Comparison of ENCODE assay signal across 1 cellular context in the genomic region with DNA sequence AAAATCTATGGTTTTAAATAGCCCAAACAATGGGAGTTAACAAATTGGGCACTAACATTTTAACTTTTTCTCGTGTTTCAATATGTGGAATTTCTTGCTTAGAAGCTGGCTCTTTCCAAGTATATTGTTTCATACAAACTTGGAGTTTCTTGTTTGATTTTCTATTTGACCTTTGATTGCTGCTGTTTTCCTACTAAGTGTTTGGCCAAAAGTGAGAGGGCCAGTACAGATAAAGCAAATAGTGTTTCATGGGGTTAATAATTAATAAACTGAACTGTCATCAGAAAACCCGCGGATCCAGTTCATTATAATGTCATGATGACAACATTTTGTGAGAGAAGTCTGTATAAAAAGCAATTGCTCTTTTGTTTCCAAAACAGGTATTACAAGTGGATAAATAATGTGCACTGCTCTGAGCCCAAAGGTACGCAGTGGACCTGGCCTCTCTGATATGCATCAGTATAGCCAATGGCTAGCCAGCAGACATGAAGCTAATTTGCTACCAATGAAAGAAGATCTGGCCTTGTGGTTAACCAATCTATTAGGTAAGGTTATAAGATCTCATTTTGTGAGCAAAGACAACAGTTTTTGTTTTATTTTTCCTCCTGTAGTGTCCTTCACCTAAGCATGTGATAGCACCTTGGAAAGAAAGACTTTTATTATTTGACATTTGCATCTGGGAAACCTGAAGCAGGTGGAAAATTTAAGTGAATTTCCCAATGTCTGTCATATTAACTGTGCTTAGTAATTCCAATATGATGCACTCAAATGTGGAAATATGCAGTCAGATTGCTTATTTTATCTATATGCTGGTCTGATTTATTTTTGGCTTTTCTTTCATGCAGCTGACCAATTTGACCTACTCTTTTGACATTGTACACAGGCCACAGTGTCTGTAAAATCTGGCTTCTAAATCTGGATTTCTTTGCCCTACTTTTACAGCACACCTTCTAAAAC.
A peak's percentile ranks its signal among the peaks of the same experiment; 100 is the strongest.
TF ChIP-seq lines count a peak whose summit lies in the region.

No MANE protein-coding gene starts in this region.

TF ChIP-seq in HepG2, 621 proteins besides CTCF, POLR2A, EP300 and RAD21 (continued from another document and continues in another):
- TF ChIP-seq DPF2 (CRISPR knock-in tag; IDR thresholded peaks at IDR 0.05; ENCODE audit: borderline replicate concordance, low read depth) (peak; percentile 44; the same call in 1 of the 2 replicates), TBX2 (CRISPR knock-in tag; IDR thresholded peaks at IDR 0.05; ENCODE audit: borderline replicate concordance) (no peak), PHF21A (CRISPR knock-in tag; IDR thresholded peaks at IDR 0.05) (peak; percentile 67; the same call in 1 of the 2 replicates), KDM6A (CRISPR knock-in tag; IDR thresholded peaks at IDR 0.05; ENCODE audit: low read depth) (peak; percentile 86), POLR2AphosphoS2 (IDR thresholded peaks at IDR 0.05; ENCODE audit: low read depth, low read length) (no peak), MZF1 (CRISPR knock-in tag; IDR thresholded peaks at IDR 0.05; ENCODE audit: borderline replicate concordance) (no peak), RCOR2 (CRISPR knock-in tag; IDR thresholded peaks at IDR 0.05) (no peak), FOXA3 (CRISPR knock-in tag; IDR thresholded peaks at IDR 0.05) (peak; percentile 69), CHD4 (IDR thresholded peaks at IDR 0.05; ENCODE audit: borderline replicate concordance, low read length) (no peak; the same call in 1 of the 2 replicates), RNF2 (conservative IDR thresholded peaks at IDR 0.05; ENCODE audit: low read depth) (no peak), SRSF4 (IDR thresholded peaks at IDR 0.05; ENCODE audit: low read depth, low read length, poor library complexity, severe bottlenecking) (no peak), MEIS1 (CRISPR knock-in tag; IDR thresholded peaks at IDR 0.05; ENCODE audit: borderline replicate concordance) (no peak), ZNF264 (CRISPR knock-in tag; IDR thresholded peaks at IDR 0.05) (no peak), FOXP1 (IDR thresholded peaks at IDR 0.05) (no peak), FOXP1 (CRISPR knock-in tag; IDR thresholded peaks at IDR 0.05) (peak; percentile 72; the same call in 1 of the 2 replicates), ZSCAN9 (CRISPR knock-in tag; IDR thresholded peaks at IDR 0.05; ENCODE audit: borderline replicate concordance) (0 out of 2 replicates have a peak, but pooled peaks have one; percentile 39), SOX6 (IDR thresholded peaks at IDR 0.05) (no peak), SOX6 (CRISPR knock-in tag; IDR thresholded peaks at IDR 0.05) (peak; percentile 87), ZNF430 (CRISPR knock-in tag; IDR thresholded peaks at IDR 0.05) (no peak), ZKSCAN1 (IDR thresholded peaks at IDR 0.05; ENCODE audit: low read length) (peak; percentile 60), ZNF878 (CRISPR knock-in tag; IDR thresholded peaks at IDR 0.05) (no peak), ZNF331 (CRISPR knock-in tag; IDR thresholded peaks at IDR 0.05) (0 out of 2 replicates have a peak, but pooled peaks have one; percentile 2), NFIC (IDR thresholded peaks at IDR 0.05; ENCODE audit: low read length) (peak; percentile 87), ZFP36 (IDR thresholded peaks at IDR 0.05; ENCODE audit: borderline replicate concordance, low read depth, low read length, partially characterized antibody) (no peak), ZNF709 (CRISPR knock-in tag; IDR thresholded peaks at IDR 0.05) (no peak), ZSCAN25 (CRISPR knock-in tag; IDR thresholded peaks at IDR 0.05) (no peak), CREM (IDR thresholded peaks at IDR 0.05) (peak; percentile 63), CREM (CRISPR knock-in tag; IDR thresholded peaks at IDR 0.05) (no peak), ZNF335 (CRISPR knock-in tag; IDR thresholded peaks at IDR 0.05) (no peak), ZSCAN21 (CRISPR knock-in tag; IDR thresholded peaks at IDR 0.05; ENCODE audit: borderline replicate concordance) (no peak), MXD4 (CRISPR knock-in tag; IDR thresholded peaks at IDR 0.05) (0 out of 2 replicates have a peak, but pooled peaks have one; percentile 12), MAFK (conservative IDR thresholded peaks at IDR 0.05 in 1 of 2, IDR thresholded peaks at IDR 0.05 in 1 of 2; ENCODE audit: low read length in 2 of 2) (peak; percentile 73), ZNF883 (CRISPR knock-in tag; IDR thresholded peaks at IDR 0.05; ENCODE audit: not compliant biosample characterization) (no peak), AKAP8 (CRISPR knock-in tag; IDR thresholded peaks at IDR 0.05) (no peak), ZNF777 (CRISPR knock-in tag; IDR thresholded peaks at IDR 0.05) (no peak), ZNF17 (CRISPR knock-in tag; IDR thresholded peaks at IDR 0.05) (no peak), TBL1XR1 (IDR thresholded peaks at IDR 0.05; ENCODE audit: borderline replicate concordance, low read length, partially characterized antibody) (no peak), ZSCAN31 (CRISPR knock-in tag; IDR thresholded peaks at IDR 0.05; ENCODE audit: low read depth) (no peak), MYC (CRISPR knock-in tag; IDR thresholded peaks at IDR 0.05; ENCODE audit: borderline replicate concordance) (no peak), PHF5A (CRISPR knock-in tag; IDR thresholded peaks at IDR 0.05; ENCODE audit: low read depth, unreplicated experiment) (peak; percentile 22), POLR2G (IDR thresholded peaks at IDR 0.05; ENCODE audit: low read depth, low read length) (peak; percentile 44), JUND (CRISPR knock-in tag; IDR thresholded peaks at IDR 0.05) (no peak), GABPB1 (CRISPR knock-in tag; IDR thresholded peaks at IDR 0.05) (no peak), SALL2 (CRISPR knock-in tag; IDR thresholded peaks at IDR 0.05) (no peak), SNRNP70 (IDR thresholded peaks at IDR 0.05; ENCODE audit: low read depth, low read length) (no peak)
- TF ChIP-seq, protein P1, sequence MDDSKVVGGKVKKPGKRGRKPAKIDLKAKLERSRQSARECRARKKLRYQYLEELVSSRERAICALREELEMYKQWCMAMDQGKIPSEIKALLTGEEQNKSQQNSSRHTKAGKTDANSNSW (CRISPR knock-in tag; IDR thresholded peaks at IDR 0.05; ENCODE audit: borderline replicate concordance), result no peak
- TF ChIP-seq, protein P2, sequence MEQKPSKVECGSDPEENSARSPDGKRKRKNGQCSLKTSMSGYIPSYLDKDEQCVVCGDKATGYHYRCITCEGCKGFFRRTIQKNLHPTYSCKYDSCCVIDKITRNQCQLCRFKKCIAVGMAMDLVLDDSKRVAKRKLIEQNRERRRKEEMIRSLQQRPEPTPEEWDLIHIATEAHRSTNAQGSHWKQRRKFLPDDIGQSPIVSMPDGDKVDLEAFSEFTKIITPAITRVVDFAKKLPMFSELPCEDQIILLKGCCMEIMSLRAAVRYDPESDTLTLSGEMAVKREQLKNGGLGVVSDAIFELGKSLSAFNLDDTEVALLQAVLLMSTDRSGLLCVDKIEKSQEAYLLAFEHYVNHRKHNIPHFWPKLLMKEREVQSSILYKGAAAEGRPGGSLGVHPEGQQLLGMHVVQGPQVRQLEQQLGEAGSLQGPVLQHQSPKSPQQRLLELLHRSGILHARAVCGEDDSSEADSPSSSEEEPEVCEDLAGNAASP (CRISPR knock-in tag; IDR thresholded peaks at IDR 0.05; ENCODE audit: borderline replicate concordance), result no peak
- TF ChIP-seq, protein P3, sequence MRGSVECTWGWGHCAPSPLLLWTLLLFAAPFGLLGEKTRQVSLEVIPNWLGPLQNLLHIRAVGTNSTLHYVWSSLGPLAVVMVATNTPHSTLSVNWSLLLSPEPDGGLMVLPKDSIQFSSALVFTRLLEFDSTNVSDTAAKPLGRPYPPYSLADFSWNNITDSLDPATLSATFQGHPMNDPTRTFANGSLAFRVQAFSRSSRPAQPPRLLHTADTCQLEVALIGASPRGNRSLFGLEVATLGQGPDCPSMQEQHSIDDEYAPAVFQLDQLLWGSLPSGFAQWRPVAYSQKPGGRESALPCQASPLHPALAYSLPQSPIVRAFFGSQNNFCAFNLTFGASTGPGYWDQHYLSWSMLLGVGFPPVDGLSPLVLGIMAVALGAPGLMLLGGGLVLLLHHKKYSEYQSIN (CRISPR knock-in tag; IDR thresholded peaks at IDR 0.05; ENCODE audit: borderline replicate concordance), result no peak
- TF ChIP-seq, protein P4, sequence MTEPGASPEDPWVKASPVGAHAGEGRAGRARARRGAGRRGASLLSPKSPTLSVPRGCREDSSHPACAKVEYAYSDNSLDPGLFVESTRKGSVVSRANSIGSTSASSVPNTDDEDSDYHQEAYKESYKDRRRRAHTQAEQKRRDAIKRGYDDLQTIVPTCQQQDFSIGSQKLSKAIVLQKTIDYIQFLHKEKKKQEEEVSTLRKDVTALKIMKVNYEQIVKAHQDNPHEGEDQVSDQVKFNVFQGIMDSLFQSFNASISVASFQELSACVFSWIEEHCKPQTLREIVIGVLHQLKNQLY (CRISPR knock-in tag; IDR thresholded peaks at IDR 0.05), result no peak
- TF ChIP-seq, protein P5, sequence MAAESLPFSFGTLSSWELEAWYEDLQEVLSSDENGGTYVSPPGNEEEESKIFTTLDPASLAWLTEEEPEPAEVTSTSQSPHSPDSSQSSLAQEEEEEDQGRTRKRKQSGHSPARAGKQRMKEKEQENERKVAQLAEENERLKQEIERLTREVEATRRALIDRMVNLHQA (CRISPR knock-in tag; IDR thresholded peaks at IDR 0.05), result no peak
- TF ChIP-seq, protein P6, sequence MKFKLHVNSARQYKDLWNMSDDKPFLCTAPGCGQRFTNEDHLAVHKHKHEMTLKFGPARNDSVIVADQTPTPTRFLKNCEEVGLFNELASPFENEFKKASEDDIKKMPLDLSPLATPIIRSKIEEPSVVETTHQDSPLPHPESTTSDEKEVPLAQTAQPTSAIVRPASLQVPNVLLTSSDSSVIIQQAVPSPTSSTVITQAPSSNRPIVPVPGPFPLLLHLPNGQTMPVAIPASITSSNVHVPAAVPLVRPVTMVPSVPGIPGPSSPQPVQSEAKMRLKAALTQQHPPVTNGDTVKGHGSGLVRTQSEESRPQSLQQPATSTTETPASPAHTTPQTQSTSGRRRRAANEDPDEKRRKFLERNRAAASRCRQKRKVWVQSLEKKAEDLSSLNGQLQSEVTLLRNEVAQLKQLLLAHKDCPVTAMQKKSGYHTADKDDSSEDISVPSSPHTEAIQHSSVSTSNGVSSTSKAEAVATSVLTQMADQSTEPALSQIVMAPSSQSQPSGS (CRISPR knock-in tag; IDR thresholded peaks at IDR 0.05), result peak; percentile 30; the same call in 1 of the 2 replicates
- TF ChIP-seq, protein P7, sequence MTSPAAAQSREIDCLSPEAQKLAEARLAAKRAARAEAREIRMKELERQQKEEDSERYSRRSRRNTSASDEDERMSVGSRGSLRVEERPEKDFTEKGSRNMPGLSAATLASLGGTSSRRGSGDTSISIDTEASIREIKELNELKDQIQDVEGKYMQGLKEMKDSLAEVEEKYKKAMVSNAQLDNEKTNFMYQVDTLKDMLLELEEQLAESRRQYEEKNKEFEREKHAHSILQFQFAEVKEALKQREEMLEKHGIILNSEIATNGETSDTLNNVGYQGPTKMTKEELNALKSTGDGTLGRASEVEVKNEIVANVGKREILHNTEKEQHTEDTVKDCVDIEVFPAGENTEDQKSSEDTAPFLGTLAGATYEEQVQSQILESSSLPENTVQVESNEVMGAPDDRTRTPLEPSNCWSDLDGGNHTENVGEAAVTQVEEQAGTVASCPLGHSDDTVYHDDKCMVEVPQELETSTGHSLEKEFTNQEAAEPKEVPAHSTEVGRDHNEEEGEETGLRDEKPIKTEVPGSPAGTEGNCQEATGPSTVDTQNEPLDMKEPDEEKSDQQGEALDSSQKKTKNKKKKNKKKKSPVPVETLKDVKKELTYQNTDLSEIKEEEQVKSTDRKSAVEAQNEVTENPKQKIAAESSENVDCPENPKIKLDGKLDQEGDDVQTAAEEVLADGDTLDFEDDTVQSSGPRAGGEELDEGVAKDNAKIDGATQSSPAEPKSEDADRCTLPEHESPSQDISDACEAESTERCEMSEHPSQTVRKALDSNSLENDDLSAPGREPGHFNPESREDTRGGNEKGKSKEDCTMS (CRISPR knock-in tag; conservative IDR thresholded peaks at IDR 0.05), result no peak
- TF ChIP-seq, protein P8, sequence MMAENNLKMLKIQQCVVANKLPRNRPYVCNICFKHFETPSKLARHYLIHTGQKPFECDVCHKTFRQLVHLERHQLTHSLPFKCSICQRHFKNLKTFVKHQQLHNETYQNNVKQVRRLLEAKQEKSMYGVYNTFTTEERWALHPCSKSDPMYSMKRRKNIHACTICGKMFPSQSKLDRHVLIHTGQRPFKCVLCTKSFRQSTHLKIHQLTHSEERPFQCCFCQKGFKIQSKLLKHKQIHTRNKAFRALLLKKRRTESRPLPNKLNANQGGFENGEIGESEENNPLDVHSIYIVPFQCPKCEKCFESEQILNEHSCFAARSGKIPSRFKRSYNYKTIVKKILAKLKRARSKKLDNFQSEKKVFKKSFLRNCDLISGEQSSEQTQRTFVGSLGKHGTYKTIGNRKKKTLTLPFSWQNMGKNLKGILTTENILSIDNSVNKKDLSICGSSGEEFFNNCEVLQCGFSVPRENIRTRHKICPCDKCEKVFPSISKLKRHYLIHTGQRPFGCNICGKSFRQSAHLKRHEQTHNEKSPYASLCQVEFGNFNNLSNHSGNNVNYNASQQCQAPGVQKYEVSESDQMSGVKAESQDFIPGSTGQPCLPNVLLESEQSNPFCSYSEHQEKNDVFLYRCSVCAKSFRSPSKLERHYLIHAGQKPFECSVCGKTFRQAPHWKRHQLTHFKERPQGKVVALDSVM (CRISPR knock-in tag; IDR thresholded peaks at IDR 0.05), result no peak
- TF ChIP-seq, protein P9, sequence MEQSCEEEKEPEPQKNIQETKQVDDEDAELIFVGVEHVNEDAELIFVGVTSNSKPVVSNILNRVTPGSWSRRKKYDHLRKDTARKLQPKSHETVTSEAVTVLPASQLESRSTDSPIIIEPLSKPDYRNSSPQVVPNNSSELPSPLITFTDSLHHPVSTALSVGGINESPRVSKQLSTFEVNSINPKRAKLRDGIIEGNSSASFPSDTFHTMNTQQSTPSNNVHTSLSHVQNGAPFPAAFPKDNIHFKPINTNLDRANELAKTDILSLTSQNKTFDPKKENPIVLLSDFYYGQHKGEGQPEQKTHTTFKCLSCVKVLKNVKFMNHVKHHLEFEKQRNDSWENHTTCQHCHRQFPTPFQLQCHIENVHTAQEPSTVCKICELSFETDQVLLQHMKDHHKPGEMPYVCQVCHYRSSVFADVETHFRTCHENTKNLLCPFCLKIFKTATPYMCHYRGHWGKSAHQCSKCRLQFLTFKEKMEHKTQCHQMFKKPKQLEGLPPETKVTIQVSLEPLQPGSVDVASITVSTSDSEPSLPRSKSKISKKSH (CRISPR knock-in tag; IDR thresholded peaks at IDR 0.05; ENCODE audit: borderline replicate concordance), result no peak
- TF ChIP-seq, protein P10, sequence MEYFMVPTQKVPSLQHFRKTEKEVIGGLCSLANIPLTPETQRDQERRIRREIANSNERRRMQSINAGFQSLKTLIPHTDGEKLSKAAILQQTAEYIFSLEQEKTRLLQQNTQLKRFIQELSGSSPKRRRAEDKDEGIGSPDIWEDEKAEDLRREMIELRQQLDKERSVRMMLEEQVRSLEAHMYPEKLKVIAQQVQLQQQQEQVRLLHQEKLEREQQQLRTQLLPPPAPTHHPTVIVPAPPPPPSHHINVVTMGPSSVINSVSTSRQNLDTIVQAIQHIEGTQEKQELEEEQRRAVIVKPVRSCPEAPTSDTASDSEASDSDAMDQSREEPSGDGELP (IDR thresholded peaks at IDR 0.05; ENCODE audit: borderline replicate concordance, low read depth), result no peak
- TF ChIP-seq, protein P11, sequence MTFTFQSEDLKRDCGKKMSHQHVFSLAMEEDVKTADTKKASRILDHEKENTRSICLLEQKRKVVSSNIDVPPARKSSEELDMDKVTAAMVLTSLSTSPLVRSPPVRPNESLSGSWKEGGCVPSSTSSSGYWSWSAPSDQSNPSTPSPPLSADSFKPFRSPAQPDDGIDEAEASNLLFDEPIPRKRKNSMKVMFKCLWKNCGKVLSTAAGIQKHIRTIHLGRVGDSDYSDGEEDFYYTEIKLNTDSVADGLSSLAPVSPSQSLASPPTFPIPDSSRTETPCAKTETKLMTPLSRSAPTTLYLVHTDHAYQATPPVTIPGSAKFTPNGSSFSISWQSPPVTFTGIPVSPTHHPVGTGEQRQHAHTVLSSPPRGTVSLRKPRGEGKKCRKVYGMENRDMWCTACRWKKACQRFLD (CRISPR knock-in tag; IDR thresholded peaks at IDR 0.05; ENCODE audit: borderline replicate concordance), result no peak
